9 cellular contexts compared by ENCODE assay signal in genomic region chr10:14758994-14759664, GRCh38. TPM values are rescaled to one million over a fixed set of nuclear protein-coding genes. Genes with fewer than 3 reads are reported as not detected.
A peak's percentile ranks its signal among the peaks of the same experiment; 100 is the strongest.
DNase-seq lines count a peak whose midpoint lies in the region; ATAC-seq and TF ChIP-seq lines count a peak whose summit lies in the region.
"Had no signal": no experiment of that assay in that cellular context is flagged by ENCODE, and none has a peak within 500 bp of the region (broad histone marks: within the 10 kb centered on the region; RNA-seq: fewer than 3 reads in every experiment).

No MANE protein-coding gene starts in this region.

- peak overlapping the region; percentile 14 for H3K4me2 ChIP-seq in OCI-LY7 (ENCODE audit: low read length)

- ATAC-seq in HG03521 (IDR thresholded peaks at IDR 0.05; ENCODE audit: unreplicated experiment) (no peak), HG02798 (IDR thresholded peaks at IDR 0.05; ENCODE audit: poor library complexity, unreplicated experiment) (no peak)
- ATAC-seq: activated naive CD8-positive, alpha-beta T cell treated with anti-CD3 and anti-CD28 coated beads, Interleukin-2, amount 50 U/mL, for 24 hours had no signal

- H3K4me1 Mint-ChIP-seq in endodermal cell, result no peaks in the 10 kb centered on the region

- H3K36me3 ChIP-seq in BE2C (no peaks in the 10 kb centered on the region), OCI-LY7 (ENCODE audit: insufficient read depth, low read length) (no peaks in the 10 kb centered on the region), endodermal cell (ENCODE audit: control insufficient read depth, insufficient read depth, low read length) (no peaks in the 10 kb centered on the region)

- WGBS in endodermal cell (ENCODE audit: insufficient coverage in 1 of 2, insufficient read length in 1 of 2), 2 experiments, result 93 to 100% methylated on average over 3 to 8 of the region's 8 CpGs

- no peak overlapping the region for H2AFZ ChIP-seq in OCI-LY7 (ENCODE audit: low read length)

- H4K20me1 ChIP-seq in OCI-LY7 (ENCODE audit: insufficient read depth, low read length), result no peaks in the 10 kb centered on the region

- H3K9ac ChIP-seq in endodermal cell (ENCODE audit: extremely low read depth, low read length, poor library complexity, severe bottlenecking), result no peak overlapping the region

- POLR2A ChIA-PET in OCI-LY7 (lab: Charles Lee), result no interaction called here

- TF ChIP-seq CTCF in BE2C (IDR thresholded peaks at IDR 0.05; ENCODE audit: low read depth, low read length) (peak; percentile 33), OCI-LY7 (conservative IDR thresholded peaks at IDR 0.05; ENCODE audit: low read length) (peak; percentile 80), endodermal cell (conservative IDR thresholded peaks at IDR 0.05) (peak; percentile 48), dorsolateral prefrontal cortex (IDR thresholded peaks at IDR 0.05 in 54 of 56, conservative IDR thresholded peaks at IDR 0.05 in 2 of 56; ENCODE audit: low read depth in 1 of 56, partially characterized antibody in 56 of 56) (no peak)

- H3K36me3 Mint-ChIP-seq in endodermal cell (ENCODE audit: low read depth), result no peaks in the 10 kb centered on the region

- no TSS peak for BruUV-seq in OCI-LY7 (replicated peaks; lab: Mats Ljungman, UMichigan)

- H3K9me3 ChIP-seq in BE2C (no peaks in the 10 kb centered on the region), OCI-LY7 (ENCODE audit: low read length) (no peaks in the 10 kb centered on the region), endodermal cell (ENCODE audit: control insufficient read depth, low read length) (no peaks in the 10 kb centered on the region)

- DNase-seq in BE2C, result no peak
- peak; percentile 68 for DNase-seq in DMS53 (lab: John Stamatoyannopoulos, UW)
- DNase-seq in OCI-LY7 (ENCODE audit: low spot score), result peak; percentile 59
- DNase-seq in endodermal cell, result no peak
- no peak for DNase-seq in dorsolateral prefrontal cortex
- DNase-seq: activated naive CD8-positive, alpha-beta T cell treated with anti-CD3 and anti-CD28 coated beads, Interleukin-2, amount 50 U/mL, for 24 hours had no signal

- intact Hi-C loops in OCI-LY7 (cut with micrococcal nuclease; ENCODE audit: unreplicated experiment), result no loop called here
- intact Hi-C loops in dorsolateral prefrontal cortex (cut with DNase I), result no loop called here

- no peak overlapping the region for H3K4me3 Mint-ChIP-seq in endodermal cell
- H3K4me3 Mint-ChIP-seq: activated naive CD8-positive, alpha-beta T cell treated with anti-CD3 and anti-CD28 coated beads, Interleukin-2, amount 50 U/mL, for 24 hours had no signal

- H3K4me1 ChIP-seq in BE2C (no peaks in the 10 kb centered on the region), OCI-LY7 (ENCODE audit: insufficient read depth, low read length, poor library complexity, severe bottlenecking) (peaks cover 43% of the 10 kb centered on the region), endodermal cell (ENCODE audit: control insufficient read depth, insufficient read depth, low read length) (no peaks in the 10 kb centered on the region)

- H3K27me3 ChIP-seq in BE2C (no peaks in the 10 kb centered on the region), endodermal cell (ENCODE audit: control insufficient read depth, insufficient read depth, low read length, poor library complexity, severe bottlenecking) (peaks cover 32% of the 10 kb centered on the region), dorsolateral prefrontal cortex (no peaks in the 10 kb centered on the region)

- peaks cover 18% of the 10 kb centered on the region for H3K27me3 Mint-ChIP-seq in endodermal cell (ENCODE audit: insufficient read depth)
- H3K27me3 Mint-ChIP-seq: activated naive CD8-positive, alpha-beta T cell treated with anti-CD3 and anti-CD28 coated beads, Interleukin-2, amount 50 U/mL, for 24 hours had no signal

- CTCF ChIA-PET in OCI-LY7 (lab: Charles Lee; ENCODE audit: unreplicated experiment), result no interaction called here

- H3K4me3 ChIP-seq in BE2C (ENCODE audit: low read depth, low read length) (no peak overlapping the region), OCI-LY7 (ENCODE audit: low read depth, low read length, poor library complexity, severe bottlenecking) (no peak overlapping the region), endodermal cell (ENCODE audit: low read length) (no peak overlapping the region), dorsolateral prefrontal cortex (no peak overlapping the region)
- H3K4me3 ChIP-seq: skin epidermis had no signal

- no peaks in the 10 kb centered on the region for H3K79me2 ChIP-seq in OCI-LY7 (ENCODE audit: insufficient read depth, low read depth, low read length)

- H3K9me2 ChIP-seq in OCI-LY7 (ENCODE audit: insufficient read depth, low read length), result no peaks in the 10 kb centered on the region

- no peak overlapping the region for H3K27ac ChIP-seq in OCI-LY7 (ENCODE audit: low read depth, low read length, poor library complexity, severe bottlenecking)
- H3K27ac ChIP-seq in endodermal cell (ENCODE audit: low read depth, low read length), result no peak overlapping the region
- no peak overlapping the region for H3K27ac ChIP-seq in dorsolateral prefrontal cortex
- H3K27ac ChIP-seq: skin epidermis had no signal

- peaks cover 4% of the 10 kb centered on the region for H3K9me3 Mint-ChIP-seq in endodermal cell
- H3K9me3 Mint-ChIP-seq: activated naive CD8-positive, alpha-beta T cell treated with anti-CD3 and anti-CD28 coated beads, Interleukin-2, amount 50 U/mL, for 24 hours had no signal

- H3K27ac Mint-ChIP-seq in endodermal cell, result no peak overlapping the region
- H3K27ac Mint-ChIP-seq: activated naive CD8-positive, alpha-beta T cell treated with anti-CD3 and anti-CD28 coated beads, Interleukin-2, amount 50 U/mL, for 24 hours had no signal

RNA-seq across cellular contexts. Expression of gene FAM107B, which starts 15.6 kb away (rescaled TPM):
- polyA plus RNA-seq in BE2C (2012; ENCODE audit: insufficient read depth, insufficient read length, low read depth), result 45.4 TPM
- 114 and 134 TPM in 2 replicates for total RNA-seq in OCI-LY7 (2014; rRNA removed; shearing (Covaris generic))
- total RNA-seq in OCI-LY7 (2022), result 398 and 422 TPM in 2 replicates
- total RNA-seq in endodermal cell, result 10 to 100 TPM; 16.0 to 24.0 TPM
- 42.1 TPM for polyA plus RNA-seq in endodermal cell (2013, experiment 1 of 2)
- polyA plus RNA-seq in endodermal cell (2013, experiment 2 of 2), result 38.6 TPM
- 100 to 1,000 TPM in 42 of 120 experiments, 10 to 100 TPM in 78; 22.2 to 435 (median 82.2) TPM for total RNA-seq in dorsolateral prefrontal cortex

Comparison
In these comparisons a context has a peak if more than half of its experiments do, and no peak if none do; other contexts are left out.
1. DNase-seq: peak in DMS53 (single experiment) and OCI-LY7 (single experiment); none in BE2C (single experiment), endodermal cell (single experiment) and dorsolateral prefrontal cortex (0 of 10).
2. CTCF ChIP-seq: peak in BE2C (single experiment), OCI-LY7 (single experiment) and endodermal cell (single experiment); none in dorsolateral prefrontal cortex (0 of 56).